Comparison of ENCODE assay signal across 18 cellular contexts in genomic region chr10:91983403-91983802, GRCh38. TPM values are rescaled to one million over a fixed set of nuclear protein-coding genes. Genes with fewer than 3 reads are reported as not detected.
DNase-seq lines count a peak whose midpoint lies in the region; ATAC-seq and TF ChIP-seq lines count a peak whose summit lies in the region.
"Had no signal": no experiment of that assay in that cellular context is flagged by ENCODE, and none has a peak within 500 bp of the region (broad histone marks: within the 10 kb centered on the region; RNA-seq: fewer than 3 reads in every experiment).

No MANE protein-coding gene starts in this region.

- H3K4me1 Mint-ChIP-seq in natural killer cell, result peaks cover 19 to 21% of the 10 kb centered on the region in 2 donors
- peaks cover 19 to 46% of the 10 kb centered on the region in 2 donors for H3K4me1 Mint-ChIP-seq in natural killer cell treated with Interleukin-12 subunit alpha and Interleukin-12 subunit beta and Interleukin-15 and Interleukin-18, amount 100 ng/mL, for 72 hours (ENCODE audit: low read depth in 2 of 2)
- no peaks in the 10 kb centered on the region for H3K4me1 Mint-ChIP-seq in WTC11
- no peaks in the 10 kb centered on the region for H3K4me1 Mint-ChIP-seq in progenitor cell of endocrine pancreas (ENCODE audit: low read depth)

- H3K9me3 Mint-ChIP-seq in natural killer cell, result no peaks in the 10 kb centered on the region
- H3K9me3 Mint-ChIP-seq in natural killer cell treated with Interleukin-12 subunit alpha and Interleukin-12 subunit beta and Interleukin-15 and Interleukin-18, amount 100 ng/mL, for 72 hours, result peaks cover 4% of the 10 kb centered on the region
- H3K9me3 Mint-ChIP-seq in WTC11, result no peaks in the 10 kb centered on the region
- H3K9me3 Mint-ChIP-seq in progenitor cell of endocrine pancreas (ENCODE audit: low read depth), result no peaks in the 10 kb centered on the region
- H3K9me3 Mint-ChIP-seq in activated naive CD4-positive, alpha-beta T cell treated with anti-CD3 and anti-CD28 coated beads, Interleukin-2, amount 50 U/mL, for 72 hours, result no peaks in the 10 kb centered on the region
- H3K9me3 Mint-ChIP-seq: CD8-positive, alpha-beta T cell; HFFc6 had no signal

- H3K27ac Mint-ChIP-seq in natural killer cell, result peak overlapping the region; percentile 17 to 45
- peak overlapping the region in 1 of 2 donors; percentile 78 for H3K27ac Mint-ChIP-seq in natural killer cell treated with Interleukin-12 subunit alpha and Interleukin-12 subunit beta and Interleukin-15 and Interleukin-18, amount 100 ng/mL, for 72 hours
- H3K27ac Mint-ChIP-seq in WTC11, result peak overlapping the region; percentile 47; the same call in 1 of the 2 replicates
- H3K27ac Mint-ChIP-seq in progenitor cell of endocrine pancreas, result no peak overlapping the region
- H3K27ac Mint-ChIP-seq in activated naive CD4-positive, alpha-beta T cell treated with anti-CD3 and anti-CD28 coated beads, Interleukin-2, amount 50 U/mL, for 72 hours, result peak overlapping the region in 1 of 2 donors; percentile 51
- H3K27ac Mint-ChIP-seq: CD8-positive, alpha-beta T cell; HFFc6 had no signal

- TF ChIP-seq CTCF in natural killer cell (IDR thresholded peaks at IDR 0.05) (no peak), WTC11 (IDR thresholded peaks at IDR 0.05) (no peak), heart left ventricle (IDR thresholded peaks at IDR 0.05) (no peak), progenitor cell of endocrine pancreas (IDR thresholded peaks at IDR 0.05; ENCODE audit: unreplicated experiment) (no peak), GM10266 (IDR thresholded peaks at IDR 0.05; ENCODE audit: control insufficient read depth, insufficient read depth, low read depth, missing control alignments) (no peak)

- peak overlapping the region in 1 of 12 donors; percentile 18 for H3K27ac ChIP-seq in heart left ventricle

- H3K4me1 ChIP-seq in heart left ventricle, result peaks cover 0 to 6% (median 0%) of the 10 kb centered on the region in 12 donors

- H3K27me3 ChIP-seq in heart left ventricle, result no peaks in the 10 kb centered on the region

- TF ChIP-seq POLR2A in heart left ventricle (IDR thresholded peaks at IDR 0.05), result no peak

- no peak overlapping the region for H3K4me3 ChIP-seq in heart left ventricle

- H3K36me3 ChIP-seq in heart left ventricle, result peaks cover 0 to 79% (median 70%) of the 10 kb centered on the region in 9 donors

- no peaks in the 10 kb centered on the region for H3K9me3 ChIP-seq in heart left ventricle

- H3K36me3 Mint-ChIP-seq in natural killer cell (peaks cover 20% of the 10 kb centered on the region), WTC11 (peaks cover 56% of the 10 kb centered on the region), progenitor cell of endocrine pancreas (ENCODE audit: insufficient read depth) (peaks cover 35% of the 10 kb centered on the region)
- peaks cover 56% of the 10 kb centered on the region for H3K36me3 Mint-ChIP-seq in natural killer cell treated with Interleukin-12 subunit alpha and Interleukin-12 subunit beta and Interleukin-15 and Interleukin-18, amount 100 ng/mL, for 72 hours
- peaks cover 31 to 68% of the 10 kb centered on the region in 2 donors for H3K36me3 Mint-ChIP-seq in activated naive CD4-positive, alpha-beta T cell treated with anti-CD3 and anti-CD28 coated beads, Interleukin-2, amount 50 U/mL, for 72 hours

- no peak for DNase-seq in natural killer cell
- DNase-seq in natural killer cell treated with Interleukin-12 subunit alpha and Interleukin-12 subunit beta and Interleukin-15 and Interleukin-18, amount 100 ng/mL, for 72 hours (ENCODE audit: low spot score), result no peak
- no peak for DNase-seq in WTC11 (ENCODE audit: low spot score)
- peak in 2 of 5 donors; percentile 18 to 28 for DNase-seq in heart left ventricle
- peak; percentile 3 for DNase-seq in myocyte (ENCODE audit: low read depth)
- DNase-seq in progenitor cell of endocrine pancreas (ENCODE audit: low spot score, unreplicated experiment), result no peak
- no peak for DNase-seq in activated naive CD4-positive, alpha-beta T cell treated with anti-CD3 and anti-CD28 coated beads, Interleukin-2, amount 50 U/mL, for 72 hours (ENCODE audit: low spot score in 2 of 2)
- DNase-seq in GM10266 (ENCODE audit: extremely low spot score), result no peak
- DNase-seq: CD8-positive, alpha-beta T cell; DMS79 treated with DMSO at 0.1 percent for 48 hours; GF-D8; HFFc6; KG1; NCI-H1105; NCI-H187; NCI-H2171; NCI-H774; SIG-M5 had no signal

- POLR2A ChIA-PET in WTC11 (lab: Charles Lee), result no interaction called here

- intact Hi-C loops in natural killer cell (cut with micrococcal nuclease), result no loop called here
- intact Hi-C loops in heart left ventricle (cut with DNase I), result no loop called here

- H3K27me3 Mint-ChIP-seq in natural killer cell (ENCODE audit: low read depth in 2 of 2), result no peaks in the 10 kb centered on the region
- H3K27me3 Mint-ChIP-seq in natural killer cell treated with Interleukin-12 subunit alpha and Interleukin-12 subunit beta and Interleukin-15 and Interleukin-18, amount 100 ng/mL, for 72 hours, result no peaks in the 10 kb centered on the region
- H3K27me3 Mint-ChIP-seq in WTC11 (ENCODE audit: low read depth), result no peaks in the 10 kb centered on the region
- no peaks in the 10 kb centered on the region for H3K27me3 Mint-ChIP-seq in progenitor cell of endocrine pancreas

- CTCF ChIA-PET in WTC11 (lab: Charles Lee), result no interaction called here

- H3K4me3 Mint-ChIP-seq in natural killer cell (no peak overlapping the region), WTC11 (no peak overlapping the region), progenitor cell of endocrine pancreas (ENCODE audit: low read depth) (no peak overlapping the region)
- H3K4me3 Mint-ChIP-seq in natural killer cell treated with Interleukin-12 subunit alpha and Interleukin-12 subunit beta and Interleukin-15 and Interleukin-18, amount 100 ng/mL, for 72 hours, result no peak overlapping the region
- H3K4me3 Mint-ChIP-seq: CD8-positive, alpha-beta T cell; HFFc6 had no signal

- ATAC-seq in natural killer cell (peak in 1 of 3 donors; percentile 25), WTC11 (no peak), heart left ventricle (peak; percentile 83 to 95 (median 91))
- no peak for ATAC-seq in natural killer cell treated with Interleukin-12 subunit alpha and Interleukin-12 subunit beta and Interleukin-15 and Interleukin-18, amount 100 ng/mL, for 72 hours
- no peak for ATAC-seq in activated naive CD4-positive, alpha-beta T cell treated with anti-CD3 and anti-CD28 coated beads, Interleukin-2, amount 50 U/mL, for 72 hours
- ATAC-seq: CD8-positive, alpha-beta T cell had no signal

TF ChIP-seq in WTC11, 78 proteins besides CTCF, POLR2A, EP300 and RAD21:
- TF ChIP-seq MAX (CRISPR knock-in tag; IDR thresholded peaks at IDR 0.05), result no peak
TF ChIP-seq in WTC11: peak in this region for 0.

RNA-seq across cellular contexts. Expression of gene BTAF1, which starts 59.8 kb away (rescaled TPM):
- total RNA-seq in natural killer cell (10 to 100 TPM; 77.3 to 88.7 (median 80.7) TPM), WTC11 (2021) (47.2 to 49.6 TPM (median 49.2 TPM) in 3 replicates), heart left ventricle (10 to 100 TPM; 10.9 to 22.3 (median 12.0) TPM), myocyte (26.3 and 28.5 TPM in 2 replicates), progenitor cell of endocrine pancreas (38.0 and 40.4 TPM in 2 replicates)
- total RNA-seq in natural killer cell treated with Interleukin-12 subunit alpha and Interleukin-12 subunit beta and Interleukin-15 and Interleukin-18, amount 100 ng/mL, for 72 hours, result 10 to 100 TPM; 57.2 to 74.0 TPM
- 1 to 10 TPM; 5.5 to 6.5 TPM for polyA plus RNA-seq in heart left ventricle
- 10.4 TPM for polyA plus RNA-seq in myocyte (2012)
- total RNA-seq in activated naive CD4-positive, alpha-beta T cell treated with anti-CD3 and anti-CD28 coated beads, Interleukin-2, amount 50 U/mL, for 72 hours, result 10 to 100 TPM; 72.9 to 74.2 TPM

Comparison
In these comparisons a context has a peak if more than half of its experiments do, and no peak if none do; other contexts are left out.
1. ATAC-seq: peak in heart left ventricle (4 of 4); none in natural killer cell treated with Interleukin-12 subunit alpha and Interleukin-12 subunit beta and Interleukin-15 and Interleukin-18, amount 100 ng/mL, for 72 hours (0 of 2), WTC11 (single experiment) and activated naive CD4-positive, alpha-beta T cell treated with anti-CD3 and anti-CD28 coated beads, Interleukin-2, amount 50 U/mL, for 72 hours (0 of 2).